In the genomic region with DNA sequence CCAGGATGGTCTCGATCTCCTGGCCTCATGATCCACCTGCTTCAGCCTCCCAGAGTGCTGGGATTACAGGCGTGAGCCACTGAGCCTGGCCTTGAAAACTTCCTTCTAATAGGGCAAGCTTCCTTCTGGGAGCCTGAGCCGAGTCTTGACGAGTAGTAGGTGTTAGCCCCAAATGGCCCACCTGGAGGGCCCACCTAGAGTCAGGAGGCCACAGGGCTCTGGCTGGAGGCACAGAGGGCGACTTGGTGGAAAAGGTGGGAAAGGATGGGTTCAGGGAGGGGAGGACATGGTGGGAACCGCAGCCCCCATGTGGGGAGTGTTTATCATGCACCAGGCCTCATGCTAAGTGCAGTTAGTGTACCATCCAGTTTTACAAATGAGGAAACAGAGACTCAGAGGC, we compare ENCODE assay signal across 18 cellular contexts. TPM values are rescaled to one million over a fixed set of nuclear protein-coding genes. Genes with fewer than 3 reads are reported as not detected.
DNase-seq lines count a peak whose midpoint lies in the region; TF ChIP-seq lines count a peak whose summit lies in the region.
"Had no signal": no experiment of that assay in that cellular context is flagged by ENCODE, and none has a peak within 500 bp of the region (broad histone marks: within the 10 kb centered on the region; RNA-seq: fewer than 3 reads in every experiment).

No MANE protein-coding gene starts in this region.

- H3K4me1 ChIP-seq in GM23248 (ENCODE audit: insufficient read depth) (peaks cover 83% of the 10 kb centered on the region), liver (ENCODE audit: control insufficient read depth in 4 of 4, insufficient read depth in 4 of 4, low read length in 3 of 4) (peaks cover 35 to 93% (median 81%) of the 10 kb centered on the region in 4 donors), stomach smooth muscle (ENCODE audit: control insufficient read depth, insufficient read depth, low read length) (peaks cover 58% of the 10 kb centered on the region)

- peaks cover 59% of the 10 kb centered on the region for H3K4me1 Mint-ChIP-seq in type B pancreatic cell (ENCODE audit: unreplicated experiment)
- H3K4me1 Mint-ChIP-seq: activated CD4-positive, alpha-beta T cell treated with anti-CD3 and anti-CD28 coated beads, Interleukin-2, amount 10 ng/mL, durations not matched to agents 7 days and 5 days had no signal

- H3K9ac ChIP-seq in GM23248 = peak overlapping the region; percentile 81; the same call in 1 of the 2 replicates
- no peak overlapping the region for H3K9ac ChIP-seq in liver (ENCODE audit: low read depth in 1 of 2, low read length in 2 of 2)
- H3K9ac ChIP-seq in stomach smooth muscle (ENCODE audit: low read length in 2 of 2) = no peak overlapping the region

- WGBS in GM23248 (ENCODE audit: low coverage in 1 of 2, low lambda C conversion rate in 2 of 2, missing lambda C conversion rate in 2 of 2), 2 experiments = 88 to 89% methylated on average over 6 of the region's 6 CpGs
- WGBS in liver = 90% methylated on average over 6 of the region's 6 CpGs

- H3K9me3 Mint-ChIP-seq in type B pancreatic cell = no peaks in the 10 kb centered on the region
- H3K9me3 Mint-ChIP-seq: activated CD4-positive, alpha-beta T cell treated with anti-CD3 and anti-CD28 coated beads, Interleukin-2, amount 10 ng/mL, durations not matched to agents 7 days and 5 days had no signal

- H3K4me3 ChIP-seq in GM23248 = no peak overlapping the region
- H3K4me3 ChIP-seq in liver (ENCODE audit: low read depth in 1 of 3, low read length in 3 of 3) = no peak overlapping the region
- H3K4me3 ChIP-seq in stomach smooth muscle (ENCODE audit: low read length in 2 of 2) = no peak overlapping the region

- peaks cover 95% of the 10 kb centered on the region for H3F3A ChIP-seq in GM23248 (ENCODE audit: insufficient read depth)

- no peaks in the 10 kb centered on the region for H3K27me3 ChIP-seq in GM23248 (replicated peaks; ENCODE audit: insufficient read depth)
- H3K27me3 ChIP-seq in liver (ENCODE audit: control insufficient read depth in 4 of 4, insufficient read depth in 4 of 4, low read length in 3 of 4) = no peaks in the 10 kb centered on the region
- H3K27me3 ChIP-seq in stomach smooth muscle (ENCODE audit: control insufficient read depth in 1 of 2, insufficient read depth in 2 of 2, low read length in 2 of 2) = no peaks in the 10 kb centered on the region

- H3K27me3 Mint-ChIP-seq in type B pancreatic cell = no peaks in the 10 kb centered on the region
- H3K27me3 Mint-ChIP-seq: activated CD4-positive, alpha-beta T cell treated with anti-CD3 and anti-CD28 coated beads, Interleukin-2, amount 10 ng/mL, durations not matched to agents 7 days and 5 days had no signal

- DNase-seq in GM23248 = no peak
- DNase-seq in caudate nucleus (lab: John Stamatoyannopoulos, UW) = no peak
- no peak for DNase-seq in NCI-H2029 (lab: John Stamatoyannopoulos, UW)
- no peak for DNase-seq in type B pancreatic cell (ENCODE audit: extremely low spot score, unreplicated experiment)
- no peak for DNase-seq in H4 (ENCODE audit: low spot score)
- DNase-seq in activated CD8-positive, alpha-beta memory T cell treated with anti-CD3 and anti-CD28 coated beads for 24 hours = no peak
- DNase-seq: activated CD4-positive, alpha-beta T cell treated with anti-CD3 and anti-CD28 coated beads, Interleukin-2, amount 10 ng/mL, durations not matched to agents 7 days and 5 days; GDM1; NCI-H187 treated with DMSO at 0.1 percent for 48 hours; NCI-H510A; posterior cingulate gyrus had no signal

- in situ Hi-C loops in GM23248 (cut with MboI) = no loop called here

- H3K9me2 ChIP-seq in GM23248 (ENCODE audit: insufficient read depth) = no peaks in the 10 kb centered on the region

- no peak for TF ChIP-seq RAD21 in liver (IDR thresholded peaks at IDR 0.05)

- H3K9me3 ChIP-seq in GM23248 (ENCODE audit: low read depth) (no peaks in the 10 kb centered on the region), liver (ENCODE audit: control insufficient read depth in 4 of 4, low read length in 3 of 4) (no peaks in the 10 kb centered on the region), stomach smooth muscle (ENCODE audit: control insufficient read depth in 2 of 2, low read length in 2 of 2) (no peaks in the 10 kb centered on the region)
- H3K9me3 ChIP-seq: Caco-2 had no signal

- H3K27ac ChIP-seq in GM23248 (peak overlapping the region; percentile 98), caudate nucleus (ENCODE audit: low read depth, low read length) (peak overlapping the region; percentile 86), liver (ENCODE audit: low read depth in 1 of 2, low read length in 2 of 2) (peak overlapping the region; percentile 61 to 69), stomach smooth muscle (ENCODE audit: low read length) (peak overlapping the region; percentile 31)

- H3K36me3 ChIP-seq in GM23248 (ENCODE audit: low read depth) (peaks cover 49% of the 10 kb centered on the region), liver (ENCODE audit: control insufficient read depth in 4 of 4, insufficient read depth in 3 of 4, low read depth in 1 of 4, low read length in 3 of 4) (peaks cover 8 to 26% (median 21%) of the 10 kb centered on the region in 4 donors), stomach smooth muscle (ENCODE audit: control insufficient read depth in 2 of 2, insufficient read depth in 2 of 2, low read length in 2 of 2) (peaks cover 29 to 33% of the 10 kb centered on the region in 2 donors)

- peaks cover 30% of the 10 kb centered on the region for H3K36me3 Mint-ChIP-seq in type B pancreatic cell

- H3K27ac Mint-ChIP-seq in type B pancreatic cell = no peak overlapping the region
- H3K27ac Mint-ChIP-seq: activated CD4-positive, alpha-beta T cell treated with anti-CD3 and anti-CD28 coated beads, Interleukin-2, amount 10 ng/mL, durations not matched to agents 7 days and 5 days had no signal

- H3K4me3 Mint-ChIP-seq in type B pancreatic cell = no peak overlapping the region
- H3K4me3 Mint-ChIP-seq: activated CD4-positive, alpha-beta T cell treated with anti-CD3 and anti-CD28 coated beads, Interleukin-2, amount 10 ng/mL, durations not matched to agents 7 days and 5 days had no signal

- no peaks in the 10 kb centered on the region for H4K20me1 ChIP-seq in GM23248 (ENCODE audit: insufficient read depth)

- H3K4me2 ChIP-seq in GM23248 (ENCODE audit: unreplicated experiment) = peak overlapping the region; percentile 65

- no peak overlapping the region for H2AFZ ChIP-seq in GM23248

- TF ChIP-seq CTCF in liver (IDR thresholded peaks at IDR 0.05; ENCODE audit: low read depth, low read length, missing input control) = no peak
- no peak for TF ChIP-seq CTCF in type B pancreatic cell (conservative IDR thresholded peaks at IDR 0.05)

- H3K79me2 ChIP-seq in GM23248 (ENCODE audit: insufficient read depth) = peaks cover 77% of the 10 kb centered on the region

TF ChIP-seq in liver, 16 proteins besides CTCF, POLR2A, EP300 and RAD21 (continues in another document):
- TF ChIP-seq, protein P1, sequence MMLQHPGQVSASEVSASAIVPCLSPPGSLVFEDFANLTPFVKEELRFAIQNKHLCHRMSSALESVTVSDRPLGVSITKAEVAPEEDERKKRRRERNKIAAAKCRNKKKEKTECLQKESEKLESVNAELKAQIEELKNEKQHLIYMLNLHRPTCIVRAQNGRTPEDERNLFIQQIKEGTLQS (IDR thresholded peaks at IDR 0.05) = no peak
- no peak for TF ChIP-seq EGR1 (IDR thresholded peaks at IDR 0.05; ENCODE audit: low read depth in 2 of 2)
- TF ChIP-seq JUND (IDR thresholded peaks at IDR 0.05) = no peak
- TF ChIP-seq HNF4A (conservative IDR thresholded peaks at IDR 0.05) = no peak
- TF ChIP-seq GABPA (IDR thresholded peaks at IDR 0.05 in 1 of 2, conservative IDR thresholded peaks at IDR 0.05 in 1 of 2) = no peak
- TF ChIP-seq RXRA (IDR thresholded peaks at IDR 0.05) = no peak
- TF ChIP-seq FOXA2 (IDR thresholded peaks at IDR 0.05) = no peak
- TF ChIP-seq, protein P2, sequence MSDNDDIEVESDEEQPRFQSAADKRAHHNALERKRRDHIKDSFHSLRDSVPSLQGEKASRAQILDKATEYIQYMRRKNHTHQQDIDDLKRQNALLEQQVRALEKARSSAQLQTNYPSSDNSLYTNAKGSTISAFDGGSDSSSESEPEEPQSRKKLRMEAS (IDR thresholded peaks at IDR 0.05) = no peak
- TF ChIP-seq SP1 (IDR thresholded peaks at IDR 0.05) = no peak
- TF ChIP-seq, protein P3, sequence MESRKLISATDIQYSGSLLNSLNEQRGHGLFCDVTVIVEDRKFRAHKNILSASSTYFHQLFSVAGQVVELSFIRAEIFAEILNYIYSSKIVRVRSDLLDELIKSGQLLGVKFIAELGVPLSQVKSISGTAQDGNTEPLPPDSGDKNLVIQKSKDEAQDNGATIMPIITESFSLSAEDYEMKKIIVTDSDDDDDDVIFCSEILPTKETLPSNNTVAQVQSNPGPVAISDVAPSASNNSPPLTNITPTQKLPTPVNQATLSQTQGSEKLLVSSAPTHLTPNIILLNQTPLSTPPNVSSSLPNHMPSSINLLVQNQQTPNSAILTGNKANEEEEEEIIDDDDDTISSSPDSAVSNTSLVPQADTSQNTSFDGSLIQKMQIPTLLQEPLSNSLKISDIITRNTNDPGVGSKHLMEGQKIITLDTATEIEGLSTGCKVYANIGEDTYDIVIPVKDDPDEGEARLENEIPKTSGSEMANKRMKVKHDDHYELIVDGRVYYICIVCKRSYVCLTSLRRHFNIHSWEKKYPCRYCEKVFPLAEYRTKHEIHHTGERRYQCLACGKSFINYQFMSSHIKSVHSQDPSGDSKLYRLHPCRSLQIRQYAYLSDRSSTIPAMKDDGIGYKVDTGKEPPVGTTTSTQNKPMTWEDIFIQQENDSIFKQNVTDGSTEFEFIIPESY (IDR thresholded peaks at IDR 0.05) = no peak
- TF ChIP-seq YY1 (IDR thresholded peaks at IDR 0.05) = no peak
- no peak for TF ChIP-seq NR2F2 (IDR thresholded peaks at IDR 0.05)

RNA-seq across cellular contexts. Expression of a gene that starts 3.0 kb away (rescaled TPM):
- total RNA-seq in GM23248 (2014; rRNA removed; shearing (Covaris generic)) = not detected in 2 replicates
- polyA plus RNA-seq in GM23248 (2016; fragmentation: Nextera tagmentation; extraction: Ambion mirVana) (0.60 TPM in 1 of 2 replicates, not detected in the other), liver (not detected)
- total RNA-seq in liver (not detected), type B pancreatic cell (ENCODE audit: low replicate concordance) (not detected in 2 replicates)
- not detected in 2 replicates for total RNA-seq in H4 (2014; rRNA removed; shearing (Covaris generic))
- total RNA-seq: activated CD4-positive, alpha-beta T cell treated with anti-CD3 and anti-CD28 coated beads, Interleukin-2, amount 10 ng/mL, durations not matched to agents 7 days and 5 days; Caco-2; cerebellum; SK-MEL-5 had no signal
- polyA plus RNA-seq: keratinocyte, thymus had no signal

RNA-seq across cellular contexts. Expression of a gene that starts 22.1 kb away (rescaled TPM):
- total RNA-seq in GM23248 (2014; rRNA removed; shearing (Covaris generic)) = 257 and 296 TPM in 2 replicates
- polyA plus RNA-seq in GM23248 (2016; fragmentation: Nextera tagmentation; extraction: Ambion mirVana) (161 and 166 TPM in 2 replicates), liver (100 to 1,000 TPM in 1 of 2 donors, 10 to 100 TPM in 1; 87.5 to 127 TPM)
- total RNA-seq in liver (100 to 1,000 TPM; 151 to 375 TPM), type B pancreatic cell (ENCODE audit: low replicate concordance) (96.4 and 138 TPM in 2 replicates)
- total RNA-seq in H4 (2014; rRNA removed; shearing (Covaris generic)) = 5.8 and 6.5 TPM in 2 replicates

RNA-seq across cellular contexts. Expression of a gene that starts 39.2 kb away (rescaled TPM):
- total RNA-seq in GM23248 (2014; rRNA removed; shearing (Covaris generic)) = 95.1 and 103 TPM in 2 replicates
- 67.4 and 70.7 TPM in 2 replicates for polyA plus RNA-seq in GM23248 (2016; fragmentation: Nextera tagmentation; extraction: Ambion mirVana)
- 10 to 100 TPM; 27.4 to 54.0 TPM for total RNA-seq in liver
- polyA plus RNA-seq in liver = 10 to 100 TPM; 33.2 to 57.4 TPM
- total RNA-seq in type B pancreatic cell (ENCODE audit: low replicate concordance) = 83.4 and 167 TPM in 2 replicates
- total RNA-seq in H4 (2014; rRNA removed; shearing (Covaris generic)) = 9.3 and 17.9 TPM in 2 replicates

Comparison
In these comparisons a context has a peak if more than half of its experiments do, and no peak if none do; other contexts are left out.
1. H3K27ac ChIP-seq: peak in every context shown above with its lines; median percentile 98 in GM23248; 86 in caudate nucleus; 65 in liver; 31 in stomach smooth muscle.
2. RNA of a gene that starts 22.1 kb away (total RNA-seq): 151 to 375 TPM in liver, 257 to 296 TPM in GM23248 and 96.4 to 138 TPM in type B pancreatic cell; 5.8 to 6.5 TPM in H4; every median in the first group is over 10 times any median in the second.